8 cellular contexts compared by ENCODE assay signal in genomic region chr7:142438235-142438922, GRCh38.
DNase-seq lines count a peak whose midpoint lies in the region; ATAC-seq and TF ChIP-seq lines count a peak whose summit lies in the region.

No MANE protein-coding gene starts in this region.

- no peak for ATAC-seq in GM21737 (IDR thresholded peaks at IDR 0.05; ENCODE audit: unreplicated experiment)

- no peak overlapping the region for H3K4me3 ChIP-seq in WI38 (ENCODE audit: low read depth, low read length)

- TF ChIP-seq CTCF in 22Rv1 (IDR thresholded peaks at IDR 0.05) (peak; percentile 91), WI38 (IDR thresholded peaks at IDR 0.05; ENCODE audit: low read depth, low read length) (peak; percentile 82)

- no peak overlapping the region for H3K27ac ChIP-seq in 22Rv1

- DNase-seq in ELF-1 (ENCODE audit: low read depth, low spot score): peak; percentile 56
- peak; percentile 46 for DNase-seq in HT1080 (ENCODE audit: low read depth)
- peak; percentile 46 for DNase-seq in iPS DF 4.7 (ENCODE audit: extremely low read depth, low spot score)
- DNase-seq in occipital lobe (lab: John Stamatoyannopoulos, UW): no peak
- DNase-seq in mucosa of gallbladder (ENCODE audit: low spot score): no peak

Comparison
In these comparisons a context has a peak if more than half of its experiments do, and no peak if none do; other contexts are left out.
1. DNase-seq: peak in ELF-1 (single experiment), HT1080 (single experiment) and iPS DF 4.7 (single experiment); none in occipital lobe (single experiment) and mucosa of gallbladder (single experiment).